8 cellular contexts compared by ENCODE assay signal in genomic region chr20:3716195-3716834, GRCh38. TPM values are rescaled to one million over a fixed set of nuclear protein-coding genes. Genes with fewer than 3 reads are reported as not detected.
DNase-seq lines count a peak whose midpoint lies in the region; ATAC-seq and TF ChIP-seq lines count a peak whose summit lies in the region.

No MANE protein-coding gene starts in this region.

- POLR2A ChIA-PET in AG04450 (lab: Yijun Ruan, JAX): no interaction called here
- POLR2A ChIA-PET in GM10248 (lab: Yijun Ruan, JAX): no interaction called here
- POLR2A ChIA-PET in activated CD4-positive, alpha-beta memory T cell treated with anti-CD3 and anti-CD28 coated beads, Interleukin-2, amount 10 ng/mL, durations not matched to agents 7 days and 5 days (lab: Charles Lee): no interaction called here

- WGBS in heart left ventricle, 4 donors: 78 to 84% (median 82%) methylated on average over 4 of the region's 4 CpGs
- 55 to 65% methylated on average over 4 of the region's 4 CpGs for WGBS in sigmoid colon, 2 donors

- peaks cover 2% of the 10 kb centered on the region for H3K9me3 Mint-ChIP-seq in activated CD4-positive, alpha-beta memory T cell treated with anti-CD3 and anti-CD28 coated beads, Interleukin-2, amount 10 ng/mL, durations not matched to agents 7 days and 5 days

- DNase-seq in AG04450 (ENCODE audit: low read depth, low spot score) (no peak), GM10248 (ENCODE audit: extremely low spot score) (peak; percentile 57), NCI-H128 (lab: John Stamatoyannopoulos, UW; ENCODE audit: unreplicated experiment) (peak; percentile 34), heart left ventricle (peak in 4 of 5 donors; percentile 44 to 70 (median 52)), sigmoid colon (peak; percentile 73)
- DNase-seq in activated CD4-positive, alpha-beta memory T cell treated with anti-CD3 and anti-CD28 coated beads, Interleukin-2, amount 10 ng/mL, durations not matched to agents 7 days and 5 days: peak; percentile 36

- H3K4me3 ChIP-seq in AG04450 (ENCODE audit: low read depth, low read length): no peak overlapping the region
- no peak overlapping the region for H3K4me3 ChIP-seq in heart left ventricle
- H3K4me3 ChIP-seq in sigmoid colon: no peak overlapping the region

- H3K4me3 Mint-ChIP-seq in activated CD4-positive, alpha-beta memory T cell treated with anti-CD3 and anti-CD28 coated beads, Interleukin-2, amount 10 ng/mL, durations not matched to agents 7 days and 5 days: no peak overlapping the region

- TF ChIP-seq CTCF in AG04450 (IDR thresholded peaks at IDR 0.05; ENCODE audit: low read depth, low read length) (peak; percentile 87), GM10248 (IDR thresholded peaks at IDR 0.05; ENCODE audit: control extremely low read depth, extremely low read depth, low read depth, missing control alignments) (peak; percentile 62), heart left ventricle (IDR thresholded peaks at IDR 0.05) (peak; percentile 54 to 84 (median 74)), sigmoid colon (IDR thresholded peaks at IDR 0.05) (peak; percentile 28 to 71 (median 40))

- intact Hi-C loops in heart left ventricle (cut with DNase I) (loop anchor here in 9 of 10 donors (2.0 to 10.0 kb wide), 7 partner anchors 36 to 368 kb away; partner anchors contain the start of genes ADISSP (in 2 of the 9) and MAVS (in 1 of the 9)), sigmoid colon (cut with DNase I) (loop anchor here (5.0 to 10.0 kb wide), 2 partner anchors 66 to 152 kb away; partner anchors contain the start of gene SPEF1)

- no peak for TF ChIP-seq POLR2A in heart left ventricle (IDR thresholded peaks at IDR 0.05)
- no peak for TF ChIP-seq POLR2A in sigmoid colon (IDR thresholded peaks at IDR 0.05)

- no peaks in the 10 kb centered on the region for H3K36me3 Mint-ChIP-seq in activated CD4-positive, alpha-beta memory T cell treated with anti-CD3 and anti-CD28 coated beads, Interleukin-2, amount 10 ng/mL, durations not matched to agents 7 days and 5 days (ENCODE audit: low read depth)

- CTCF ChIA-PET in AG04450 (lab: Charles Lee): interaction anchor here (0.5 to 1.9 kb wide), 23 partner anchors 8 to 496 kb away, joined by 3 to 26 read pairs (median 5); partner anchors contain the start of genes ADISSP, AP5S1 and SPEF1
- CTCF ChIA-PET in GM10248 (lab: Yijun Ruan, JAX): interaction anchor here (0.5 to 2.1 kb wide), 16 partner anchors 8 to 369 kb away, joined by 3 to 9 read pairs (median 5); partner anchors contain the start of genes ADISSP and AP5S1
- CTCF ChIA-PET in activated CD4-positive, alpha-beta memory T cell treated with anti-CD3 and anti-CD28 coated beads, Interleukin-2, amount 10 ng/mL, durations not matched to agents 7 days and 5 days (lab: Charles Lee): interaction anchor here (0.7 to 1.5 kb wide), 8 partner anchors 29 to 369 kb away, joined by 3 to 10 read pairs (median 5); partner anchors contain the start of gene ADISSP

- no peak for TF ChIP-seq EP300 in sigmoid colon (IDR thresholded peaks at IDR 0.05)

- peaks cover 29% of the 10 kb centered on the region for H3K4me1 Mint-ChIP-seq in activated CD4-positive, alpha-beta memory T cell treated with anti-CD3 and anti-CD28 coated beads, Interleukin-2, amount 10 ng/mL, durations not matched to agents 7 days and 5 days

- H3K4me1 ChIP-seq in heart left ventricle (peaks cover 0 to 24% (median 0%) of the 10 kb centered on the region in 12 donors), sigmoid colon (peaks cover 0 to under 1% (median 0%) of the 10 kb centered on the region in 4 donors)

- no peaks in the 10 kb centered on the region for H3K36me3 ChIP-seq in heart left ventricle
- H3K36me3 ChIP-seq in sigmoid colon: no peaks in the 10 kb centered on the region

- ATAC-seq in heart left ventricle (peak; percentile 59 to 74 (median 67)), HG02623 (IDR thresholded peaks at IDR 0.05; ENCODE audit: unreplicated experiment) (no peak), GM19395 (IDR thresholded peaks at IDR 0.05; ENCODE audit: unreplicated experiment) (no peak)

- no peak overlapping the region for H3K27ac ChIP-seq in AG04450 (ENCODE audit: low read depth, low read length)
- no peak overlapping the region for H3K27ac ChIP-seq in heart left ventricle
- no peak overlapping the region for H3K27ac ChIP-seq in sigmoid colon

- H3K27me3 ChIP-seq in AG04450 (ENCODE audit: control insufficient read depth, insufficient read depth, low read length): peaks cover 9% of the 10 kb centered on the region
- peaks cover 0 to 4% (median 0%) of the 10 kb centered on the region in 9 donors for H3K27me3 ChIP-seq in heart left ventricle
- no peaks in the 10 kb centered on the region for H3K27me3 ChIP-seq in sigmoid colon

- peaks cover 19% of the 10 kb centered on the region for H3K27me3 Mint-ChIP-seq in activated CD4-positive, alpha-beta memory T cell treated with anti-CD3 and anti-CD28 coated beads, Interleukin-2, amount 10 ng/mL, durations not matched to agents 7 days and 5 days

- no peaks in the 10 kb centered on the region for H3K9me3 ChIP-seq in AG04450 (ENCODE audit: control insufficient read depth, insufficient read depth, low read length)
- no peaks in the 10 kb centered on the region for H3K9me3 ChIP-seq in heart left ventricle
- no peaks in the 10 kb centered on the region for H3K9me3 ChIP-seq in sigmoid colon

- H3K27ac Mint-ChIP-seq in activated CD4-positive, alpha-beta memory T cell treated with anti-CD3 and anti-CD28 coated beads, Interleukin-2, amount 10 ng/mL, durations not matched to agents 7 days and 5 days: no peak overlapping the region

RNA-seq across cellular contexts. Expression of gene SIGLEC1, which starts 3.9 kb away (rescaled TPM):
- not detected in 2 replicates for polyA plus RNA-seq in AG04450 (2011; rRNA removed)
- not detected in 2 replicates for polyA minus RNA-seq in AG04450 (2011; rRNA and poly(A)+ RNA removed)
- under 1 TPM in 1 of 2 experiments, not detected in 1; 0.03 TPM for total RNA-seq in activated CD4-positive, alpha-beta memory T cell treated with anti-CD3 and anti-CD28 coated beads, Interleukin-2, amount 10 ng/mL, durations not matched to agents 7 days and 5 days
- total RNA-seq in heart left ventricle: 10 to 100 TPM in 2 of 9 donors, 1 to 10 TPM in 7; 1.5 to 51.9 (median 5.7) TPM
- 1 to 10 TPM; 1.9 to 6.1 TPM for polyA plus RNA-seq in heart left ventricle
- 10 to 100 TPM in 3 of 4 donors, 1 to 10 TPM in 1; 9.9 to 17.1 (median 10.2) TPM for total RNA-seq in sigmoid colon
- 1 to 10 TPM; 2.4 to 6.9 (median 5.3) TPM for polyA plus RNA-seq in sigmoid colon

RNA-seq across cellular contexts. Expression of gene HSPA12B, which starts 16.2 kb away (rescaled TPM):
- 0.05 and 0.09 TPM in 2 replicates for polyA plus RNA-seq in AG04450 (2011; rRNA removed)
- 0.13 TPM in 1 of 2 replicates, not detected in the other for polyA minus RNA-seq in AG04450 (2011; rRNA and poly(A)+ RNA removed)
- under 1 TPM in 1 of 2 experiments, not detected in 1; 0.08 TPM for total RNA-seq in activated CD4-positive, alpha-beta memory T cell treated with anti-CD3 and anti-CD28 coated beads, Interleukin-2, amount 10 ng/mL, durations not matched to agents 7 days and 5 days
- 10 to 100 TPM; 10.4 to 35.7 (median 14.3) TPM for total RNA-seq in heart left ventricle
- polyA plus RNA-seq in heart left ventricle: 10 to 100 TPM; 11.8 to 17.3 TPM
- 10 to 100 TPM in 1 of 4 donors, 1 to 10 TPM in 3; 2.2 to 10.5 (median 7.8) TPM for total RNA-seq in sigmoid colon
- 1 to 10 TPM in 2 of 3 donors, under 1 TPM in 1; 0.69 to 7.8 (median 2.9) TPM for polyA plus RNA-seq in sigmoid colon

RNA-seq across cellular contexts. Expression of gene ADAM33, which starts 34.5 kb away (rescaled TPM):
- 16.3 and 18.3 TPM in 2 replicates for polyA plus RNA-seq in AG04450 (2011; rRNA removed)
- 13.4 and 17.4 TPM in 2 replicates for polyA minus RNA-seq in AG04450 (2011; rRNA and poly(A)+ RNA removed)
- total RNA-seq in activated CD4-positive, alpha-beta memory T cell treated with anti-CD3 and anti-CD28 coated beads, Interleukin-2, amount 10 ng/mL, durations not matched to agents 7 days and 5 days: not detected
- 10 to 100 TPM in 2 of 9 donors, 1 to 10 TPM in 7; 2.3 to 10.7 (median 3.5) TPM for total RNA-seq in heart left ventricle
- 10 to 100 TPM in 1 of 2 donors, 1 to 10 TPM in 1; 3.2 to 21.2 TPM for polyA plus RNA-seq in heart left ventricle
- total RNA-seq in sigmoid colon: 100 to 1,000 TPM in 2 of 4 donors, 10 to 100 TPM in 2; 49.9 to 484 (median 103) TPM
- polyA plus RNA-seq in sigmoid colon: 10 to 100 TPM in 1 of 3 donors, 1 to 10 TPM in 1, under 1 TPM in 1; 0.69 to 12.3 (median 5.4) TPM

RNA-seq across cellular contexts. Expression of gene ADISSP, which starts 51.2 kb away (rescaled TPM):
- polyA plus RNA-seq in AG04450 (2011; rRNA removed) (22.6 and 29.2 TPM in 2 replicates), heart left ventricle (10 to 100 TPM in 1 of 2 donors, 1 to 10 TPM in 1; 9.8 to 19.3 TPM), sigmoid colon (10 to 100 TPM; 15.7 to 38.1 (median 18.0) TPM)
- 19.2 and 21.7 TPM in 2 replicates for polyA minus RNA-seq in AG04450 (2011; rRNA and poly(A)+ RNA removed)
- total RNA-seq in activated CD4-positive, alpha-beta memory T cell treated with anti-CD3 and anti-CD28 coated beads, Interleukin-2, amount 10 ng/mL, durations not matched to agents 7 days and 5 days: 10 to 100 TPM; 20.7 to 23.4 TPM
- total RNA-seq in heart left ventricle (10 to 100 TPM in 6 of 9 donors, 1 to 10 TPM in 3; 7.8 to 22.2 (median 13.7) TPM), sigmoid colon (100 to 1,000 TPM in 1 of 4 donors, 10 to 100 TPM in 3; 53.2 to 116 (median 69.6) TPM)

RNA-seq across cellular contexts. Expression of gene GFRA4, which starts 53.1 kb away (rescaled TPM):
- polyA plus RNA-seq in AG04450 (2011; rRNA removed) (not detected in 2 replicates), heart left ventricle (not detected), sigmoid colon (not detected)
- polyA minus RNA-seq in AG04450 (2011; rRNA and poly(A)+ RNA removed): not detected in 2 replicates
- not detected for total RNA-seq in activated CD4-positive, alpha-beta memory T cell treated with anti-CD3 and anti-CD28 coated beads, Interleukin-2, amount 10 ng/mL, durations not matched to agents 7 days and 5 days
- total RNA-seq in heart left ventricle (not detected), sigmoid colon (not detected)

Comparison
In these comparisons a context has a peak if more than half of its experiments do, and no peak if none do; other contexts are left out.
1. ATAC-seq: peak in heart left ventricle (4 of 4); none in HG02623 (single experiment) and GM19395 (single experiment).
2. RNA of gene ADAM33, which starts 34.5 kb away (total RNA-seq): 49.9 to 484 TPM in sigmoid colon; 2.3 to 10.7 TPM in heart left ventricle and not detected in activated CD4-positive, alpha-beta memory T cell treated with anti-CD3 and anti-CD28 coated beads, Interleukin-2, amount 10 ng/mL, durations not matched to agents 7 days and 5 days; every median in the first group is over 4 times any median in the second.
3. Peak in every context shown above with its lines, with median percentiles within 50 percentile points of each other: CTCF ChIP-seq.